9 cellular contexts compared by ENCODE assay signal in genomic region chr9:134858051-134858841, GRCh38. TPM values are rescaled to one million over a fixed set of nuclear protein-coding genes. Genes with fewer than 3 reads are reported as not detected.
DNase-seq lines count a peak whose midpoint lies in the region; ATAC-seq, FAIRE-seq and TF ChIP-seq lines count a peak whose summit lies in the region.
"Had no signal": no experiment of that assay in that cellular context is flagged by ENCODE, and none has a peak within 500 bp of the region (broad histone marks: within the 10 kb centered on the region; RNA-seq: fewer than 3 reads in every experiment).

No MANE protein-coding gene starts in this region.

- DNase-seq in HTR-8/SVneo (ENCODE audit: insufficient read length, low spot score) (peak; percentile 26), fibroblast of lung (ENCODE audit: low read depth in 2 of 2) (peak; percentile 18 to 68), stomach (no peak), COR-L47 (lab: John Stamatoyannopoulos, UW) (no peak), G401 (ENCODE audit: low spot score) (no peak)
- no peak for DNase-seq in stimulated activated naive CD4-positive, alpha-beta T cell treated with Interleukin-2 at 50 U/mL for 16 hours (lab: John Stamatoyannopoulos, UW)

- TF ChIP-seq CTCF in fibroblast of lung (conservative IDR thresholded peaks at IDR 0.05 in 1 of 2, IDR thresholded peaks at IDR 0.05 in 1 of 2; ENCODE audit: low read depth in 1 of 2, low read length in 2 of 2) (no peak), stomach (IDR thresholded peaks at IDR 0.05) (no peak)

- in situ Hi-C loops in G401 (cut with HindIII; ENCODE audit: low sequenced_read_pairs), result no loop called here

- H3K79me2 ChIP-seq in fibroblast of lung (ENCODE audit: control insufficient read depth, insufficient read depth, low read length), result no peaks in the 10 kb centered on the region

- H3K36me3 ChIP-seq in fibroblast of lung (ENCODE audit: control insufficient read depth, insufficient read depth, low read length) (no peaks in the 10 kb centered on the region), stomach (no peaks in the 10 kb centered on the region)

- intact Hi-C loops in stomach (cut with DNase I; ENCODE audit: low total_unique reads), result no loop called here

- no peak for TF ChIP-seq EP300 in stomach (IDR thresholded peaks at IDR 0.05)

- no peaks in the 10 kb centered on the region for H3K9me3 ChIP-seq in fibroblast of lung (ENCODE audit: control insufficient read depth, insufficient read depth, low read depth, low read length)
- H3K9me3 ChIP-seq in stomach, result peaks cover 0 to 5% (median 0%) of the 10 kb centered on the region in 4 donors

- peaks cover 2% of the 10 kb centered on the region for H3K27me3 ChIP-seq in fibroblast of lung (ENCODE audit: control insufficient read depth, insufficient read depth, low read length)
- peaks cover 0 to 18% (median 0%) of the 10 kb centered on the region in 3 donors for H3K27me3 ChIP-seq in stomach

- no peak overlapping the region for H3K4me2 ChIP-seq in fibroblast of lung (ENCODE audit: extremely low read depth, insufficient read depth, low read length)

- H3K4me1 ChIP-seq in fibroblast of lung (ENCODE audit: control insufficient read depth, extremely low read depth, insufficient read depth, low read length) (no peaks in the 10 kb centered on the region), stomach (no peaks in the 10 kb centered on the region)

- H2AFZ ChIP-seq in fibroblast of lung (ENCODE audit: low read length), result no peak overlapping the region

- H3K27ac ChIP-seq in fibroblast of lung (ENCODE audit: insufficient read depth, low read length) (no peak overlapping the region), stomach (no peak overlapping the region)

- H3K4me3 ChIP-seq in fibroblast of lung (replicated peaks in 1 of 4; ENCODE audit: control extremely low read depth in 1 of 4, insufficient read depth in 1 of 4, low read depth in 3 of 4, low read length in 4 of 4), result no peak overlapping the region
- no peak overlapping the region for H3K4me3 ChIP-seq in stomach

- H4K20me1 ChIP-seq in fibroblast of lung (ENCODE audit: control insufficient read depth, extremely low read depth, insufficient read depth, low read length), result no peaks in the 10 kb centered on the region

- 56 to 68% (median 63%) methylated on average over 10 to 11 of the region's 11 CpGs for WGBS in stomach, 5 donors

- FAIRE-seq in HTR-8/SVneo (lab: Jason Lieb, UNC), result no peak
- FAIRE-seq: endothelial cell of umbilical vein had no signal

- TF ChIP-seq POLR2A in stomach (IDR thresholded peaks at IDR 0.05), result no peak

- no peak overlapping the region for H3K9ac ChIP-seq in fibroblast of lung (ENCODE audit: insufficient read depth, low read length)

- ATAC-seq in GM18499 (IDR thresholded peaks at IDR 0.05; ENCODE audit: insufficient read depth, unreplicated experiment) (peak; percentile 58), GM21529 (IDR thresholded peaks at IDR 0.05; ENCODE audit: unreplicated experiment) (peak; percentile 85)

RNA-seq across cellular contexts. Expression of gene FCN2, which starts 22.4 kb away (rescaled TPM):
- total RNA-seq in fibroblast of lung (not detected in 2 replicates), stomach (not detected)
- polyA plus RNA-seq in fibroblast of lung (not detected in 2 replicates), stomach (under 1 TPM in 1 of 3 donors, not detected in 2; 0.13 TPM)
- not detected in 2 replicates for polyA plus RNA-seq in fibroblast of lung (2012)
- polyA minus RNA-seq in fibroblast of lung (ENCODE audit: low replicate concordance), result not detected in 2 replicates
- total RNA-seq in G401 (2014; rRNA removed; shearing (Covaris generic)), result not detected in 2 replicates
- total RNA-seq: endothelial cell of umbilical vein had no signal
- polyA plus RNA-seq: endothelial cell of umbilical vein had no signal

RNA-seq across cellular contexts. Expression of gene FCN1, which starts 59.5 kb away (rescaled TPM):
- total RNA-seq in fibroblast of lung (not detected in 2 replicates), stomach (1 to 10 TPM in 1 of 5 donors, not detected in 4; 2.8 TPM)
- polyA plus RNA-seq in fibroblast of lung (not detected in 2 replicates), stomach (1 to 10 TPM in 2 of 3 donors, under 1 TPM in 1; 0.38 to 2.1 (median 1.2) TPM)
- not detected in 2 replicates for polyA plus RNA-seq in fibroblast of lung (2012)
- polyA minus RNA-seq in fibroblast of lung (ENCODE audit: low replicate concordance), result not detected in 2 replicates
- total RNA-seq in G401 (2014; rRNA removed; shearing (Covaris generic)), result not detected in 2 replicates
- total RNA-seq: endothelial cell of umbilical vein had no signal
- polyA plus RNA-seq: endothelial cell of umbilical vein had no signal

Comparison
In these comparisons a context has a peak if more than half of its experiments do, and no peak if none do; other contexts are left out.
1. DNase-seq: peak in HTR-8/SVneo (single experiment) and fibroblast of lung (2 of 2); none in stomach (single experiment), stimulated activated naive CD4-positive, alpha-beta T cell treated with Interleukin-2 at 50 U/mL for 16 hours (single experiment), COR-L47 (single experiment) and G401 (single experiment).